17 cellular contexts compared by ENCODE assay signal in the genomic region with DNA sequence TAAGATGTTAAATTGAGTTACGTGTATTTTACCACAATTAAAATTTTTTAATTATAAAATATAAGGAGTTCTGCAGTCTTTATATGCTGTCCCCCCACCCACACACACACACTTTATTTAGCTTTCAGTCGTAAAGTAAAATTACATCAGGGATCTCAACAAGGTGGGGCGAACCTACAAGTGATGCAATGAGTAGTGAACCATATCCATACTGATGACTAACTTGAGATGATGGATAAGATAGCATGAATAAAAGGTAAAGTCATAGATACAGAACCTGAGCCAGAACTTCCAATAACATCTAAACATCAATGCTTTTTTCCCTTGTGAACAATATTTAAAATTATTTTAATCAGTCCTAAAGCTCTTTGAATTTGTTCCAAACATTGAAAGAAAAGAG.
DNase-seq lines count a peak whose midpoint lies in the region; ATAC-seq and TF ChIP-seq lines count a peak whose summit lies in the region.
"Had no signal": no experiment of that assay in that cellular context is flagged by ENCODE, and none has a peak within 500 bp of the region (broad histone marks: within the 10 kb centered on the region; RNA-seq: fewer than 3 reads in every experiment).

No MANE protein-coding gene starts in this region.

- H3K4me1 Mint-ChIP-seq in activated naive CD8-positive, alpha-beta T cell (ENCODE audit: low read depth) = no peaks in the 10 kb centered on the region
- H3K4me1 Mint-ChIP-seq in activated naive CD8-positive, alpha-beta T cell treated with anti-CD3 and anti-CD28 coated beads, Interleukin-2, amount 50 U/mL, for 24 hours = no peaks in the 10 kb centered on the region
- peaks cover 12% of the 10 kb centered on the region for H3K4me1 Mint-ChIP-seq in central memory CD8-positive, alpha-beta T cell
- H3K4me1 Mint-ChIP-seq: GM23338 had no signal

- CTCF ChIA-PET in RWPE1 (lab: Yijun Ruan, JAX) = interaction anchor here (0.6 kb wide), 1 partner anchor 356 kb away, joined by 3 read pairs; no protein-coding TSS in a partner anchor

- TF ChIP-seq CTCF in RWPE1 (conservative IDR thresholded peaks at IDR 0.05; ENCODE audit: low read depth) = no peak

- no peak overlapping the region for H3K27ac ChIP-seq in RWPE1
- H3K27ac ChIP-seq: BLaER1 treated with 17β-estradiol and CSF1 and Interleukin-3, amounts not matched to agents 10 nM and 100 nM had no signal

- H3K36me3 Mint-ChIP-seq in activated naive CD8-positive, alpha-beta T cell = peaks cover 30% of the 10 kb centered on the region
- peaks cover 45% of the 10 kb centered on the region for H3K36me3 Mint-ChIP-seq in activated naive CD8-positive, alpha-beta T cell treated with anti-CD3 and anti-CD28 coated beads, Interleukin-2, amount 50 U/mL, for 24 hours (ENCODE audit: low read depth)
- peaks cover 44% of the 10 kb centered on the region for H3K36me3 Mint-ChIP-seq in central memory CD8-positive, alpha-beta T cell (ENCODE audit: insufficient read depth)

- POLR2A ChIA-PET in RWPE1 (lab: Yijun Ruan, JAX; ENCODE audit: low non-redundant PET) = no interaction called here

- no peaks in the 10 kb centered on the region for H3K27me3 Mint-ChIP-seq in activated naive CD8-positive, alpha-beta T cell
- no peaks in the 10 kb centered on the region for H3K27me3 Mint-ChIP-seq in activated naive CD8-positive, alpha-beta T cell treated with anti-CD3 and anti-CD28 coated beads, Interleukin-2, amount 50 U/mL, for 24 hours
- H3K27me3 Mint-ChIP-seq in central memory CD8-positive, alpha-beta T cell = no peaks in the 10 kb centered on the region
- H3K27me3 Mint-ChIP-seq: CD4-positive, CD25-positive, alpha-beta regulatory T cell had no signal

- ATAC-seq in activated naive CD8-positive, alpha-beta T cell treated with anti-CD3 and anti-CD28 coated beads, Interleukin-2, amount 50 U/mL, for 24 hours = no peak
- ATAC-seq in central memory CD8-positive, alpha-beta T cell (replicated peaks; ENCODE audit: extremely low read depth, poor library complexity, severe bottlenecking) = no peak
- ATAC-seq in activated CD4-positive, CD25-positive, alpha-beta regulatory T cell treated with anti-CD3 and anti-CD28 coated beads, Interleukin-2, amount 50 U/mL, for 24 hours = no peak
- ATAC-seq in HG03460 (IDR thresholded peaks at IDR 0.05; ENCODE audit: unreplicated experiment) = no peak
- ATAC-seq: GM23338, HepG2 had no signal

- no peak overlapping the region for H3K4me3 Mint-ChIP-seq in activated naive CD8-positive, alpha-beta T cell
- no peak overlapping the region for H3K4me3 Mint-ChIP-seq in activated naive CD8-positive, alpha-beta T cell treated with anti-CD3 and anti-CD28 coated beads, Interleukin-2, amount 50 U/mL, for 24 hours
- H3K4me3 Mint-ChIP-seq in central memory CD8-positive, alpha-beta T cell = no peak overlapping the region
- H3K4me3 Mint-ChIP-seq: CD4-positive, CD25-positive, alpha-beta regulatory T cell; GM23338 had no signal

- DNase-seq in activated naive CD8-positive, alpha-beta T cell treated with anti-CD3 and anti-CD28 coated beads, Interleukin-2, amount 50 U/mL, for 24 hours = no peak
- peak; percentile 13 for DNase-seq in RWPE1 (ENCODE audit: low spot score)
- no peak for DNase-seq in central memory CD8-positive, alpha-beta T cell (ENCODE audit: low spot score in 2 of 2)
- DNase-seq in kidney tubule cell (ENCODE audit: low spot score) = peak; percentile 29
- no peak for DNase-seq in activated CD4-positive, alpha-beta T cell treated with anti-CD3 and anti-CD28 coated beads for 1 hour
- DNase-seq: 8988T; ACHN; Calu3; CD4-positive, CD25-positive, alpha-beta regulatory T cell; DMS 273 treated with DMSO at 0.1 percent for 48 hours; H7 had no signal

- H3K27ac Mint-ChIP-seq in activated naive CD8-positive, alpha-beta T cell = peak overlapping the region; percentile 41
- H3K27ac Mint-ChIP-seq in activated naive CD8-positive, alpha-beta T cell treated with anti-CD3 and anti-CD28 coated beads, Interleukin-2, amount 50 U/mL, for 24 hours = no peak overlapping the region
- H3K27ac Mint-ChIP-seq in central memory CD8-positive, alpha-beta T cell (ENCODE audit: low read depth) = peak overlapping the region; percentile 65
- H3K27ac Mint-ChIP-seq: CD4-positive, CD25-positive, alpha-beta regulatory T cell; GM23338 had no signal

- peaks cover 5% of the 10 kb centered on the region for H3K9me3 Mint-ChIP-seq in activated naive CD8-positive, alpha-beta T cell (ENCODE audit: low read depth)
- H3K9me3 Mint-ChIP-seq in activated naive CD8-positive, alpha-beta T cell treated with anti-CD3 and anti-CD28 coated beads, Interleukin-2, amount 50 U/mL, for 24 hours = peaks cover 8% of the 10 kb centered on the region
- no peaks in the 10 kb centered on the region for H3K9me3 Mint-ChIP-seq in central memory CD8-positive, alpha-beta T cell
- H3K9me3 Mint-ChIP-seq: GM23338 had no signal

Comparison
In these comparisons a context has a peak if more than half of its experiments do, and no peak if none do; other contexts are left out.
1. DNase-seq: peak in RWPE1 (single experiment) and kidney tubule cell (single experiment); none in activated naive CD8-positive, alpha-beta T cell treated with anti-CD3 and anti-CD28 coated beads, Interleukin-2, amount 50 U/mL, for 24 hours (single experiment), central memory CD8-positive, alpha-beta T cell (0 of 2) and activated CD4-positive, alpha-beta T cell treated with anti-CD3 and anti-CD28 coated beads for 1 hour (single experiment).